8 cellular contexts compared by ENCODE assay signal in genomic region chr1:175373786-175374623, GRCh38.
DNase-seq lines count a peak whose midpoint lies in the region; ATAC-seq and TF ChIP-seq lines count a peak whose summit lies in the region.

No MANE protein-coding gene starts in this region.

- H3K4me3 Mint-ChIP-seq in stimulated activated naive B cell treated with anti-CD40 and anti-IgM and Interleukin-4, amounts not matched to agents 10 μg/mL and 1 μg/mL and 100 μg/mL, for 72 hours: no peak overlapping the region
- H3K4me3 Mint-ChIP-seq in effector memory CD8-positive, alpha-beta T cell: no peak overlapping the region

- H3K36me3 Mint-ChIP-seq in stimulated activated naive B cell treated with anti-CD40 and anti-IgM and Interleukin-4, amounts not matched to agents 10 μg/mL and 1 μg/mL and 100 μg/mL, for 72 hours: no peaks in the 10 kb centered on the region
- H3K36me3 Mint-ChIP-seq in effector memory CD8-positive, alpha-beta T cell (ENCODE audit: insufficient read depth): no peaks in the 10 kb centered on the region

- CTCF ChIA-PET in GM10248 (lab: Yijun Ruan, JAX): interaction anchor here (0.6 to 3.7 kb wide), 22 partner anchors 8 to 1318 kb away, joined by 3 to 29 read pairs (median 3); no protein-coding TSS in a partner anchor

- peak; percentile 73 to 74 for ATAC-seq in stimulated activated naive B cell treated with anti-CD40 and anti-IgM and Interleukin-4, amounts not matched to agents 10 μg/mL and 1 μg/mL and 100 μg/mL, for 72 hours (replicated peaks)
- no peak for ATAC-seq in effector memory CD8-positive, alpha-beta T cell (replicated peaks)

- peaks cover 0 to 2% of the 10 kb centered on the region in 2 donors for H3K4me1 Mint-ChIP-seq in stimulated activated naive B cell treated with anti-CD40 and anti-IgM and Interleukin-4, amounts not matched to agents 10 μg/mL and 1 μg/mL and 100 μg/mL, for 72 hours
- no peaks in the 10 kb centered on the region for H3K4me1 Mint-ChIP-seq in effector memory CD8-positive, alpha-beta T cell (ENCODE audit: low read depth in 2 of 2)

- H3K27me3 Mint-ChIP-seq in stimulated activated naive B cell treated with anti-CD40 and anti-IgM and Interleukin-4, amounts not matched to agents 10 μg/mL and 1 μg/mL and 100 μg/mL, for 72 hours: peaks cover 17 to 38% of the 10 kb centered on the region in 2 donors
- peaks cover 34 to 38% of the 10 kb centered on the region in 2 donors for H3K27me3 Mint-ChIP-seq in effector memory CD8-positive, alpha-beta T cell

- no peaks in the 10 kb centered on the region for H3K9me3 Mint-ChIP-seq in stimulated activated naive B cell treated with anti-CD40 and anti-IgM and Interleukin-4, amounts not matched to agents 10 μg/mL and 1 μg/mL and 100 μg/mL, for 72 hours
- H3K9me3 Mint-ChIP-seq in effector memory CD8-positive, alpha-beta T cell: no peaks in the 10 kb centered on the region

- peak; percentile 76 for TF ChIP-seq CTCF in GM10248 (IDR thresholded peaks at IDR 0.05; ENCODE audit: control extremely low read depth, extremely low read depth, low read depth, missing control alignments)

- DNase-seq in AG08395 (ENCODE audit: low spot score): peak; percentile 13
- DNase-seq in GM10248 (ENCODE audit: extremely low spot score): peak; percentile 58
- DNase-seq in KBM-7: peak; percentile 38
- peak; percentile 44 to 45 for DNase-seq in activated T-cell treated with anti-CD3 and anti-CD28 coated beads, Interleukin-2, amount 50 U/mL, for 48 hours
- peak; percentile 18 for DNase-seq in hepatic stellate cell (ENCODE audit: low spot score)
- no peak for DNase-seq in stimulated activated naive B cell treated with anti-CD40 and anti-IgM and Interleukin-4, amounts not matched to agents 10 μg/mL and 1 μg/mL and 100 μg/mL, for 72 hours
- DNase-seq in HCEC 1CT: no peak
- no peak for DNase-seq in effector memory CD8-positive, alpha-beta T cell

- POLR2A ChIA-PET in GM10248 (lab: Yijun Ruan, JAX): no interaction called here

- in situ Hi-C loops in KBM-7 (cut with MboI; ENCODE audit: low pct_unique_long_range_greater_than_20kb, low sequenced_read_pairs): loop anchor here (25.0 kb wide), 1 partner anchor 688 kb away; no protein-coding TSS in a partner anchor

- H3K27ac Mint-ChIP-seq in stimulated activated naive B cell treated with anti-CD40 and anti-IgM and Interleukin-4, amounts not matched to agents 10 μg/mL and 1 μg/mL and 100 μg/mL, for 72 hours: no peak overlapping the region
- H3K27ac Mint-ChIP-seq in effector memory CD8-positive, alpha-beta T cell: no peak overlapping the region

Comparison
In these comparisons a context has a peak if more than half of its experiments do, and no peak if none do; other contexts are left out.
1. DNase-seq: peak in AG08395 (single experiment), GM10248 (single experiment), KBM-7 (single experiment), activated T-cell treated with anti-CD3 and anti-CD28 coated beads, Interleukin-2, amount 50 U/mL, for 48 hours (2 of 2) and hepatic stellate cell (single experiment); none in stimulated activated naive B cell treated with anti-CD40 and anti-IgM and Interleukin-4, amounts not matched to agents 10 μg/mL and 1 μg/mL and 100 μg/mL, for 72 hours (single experiment), HCEC 1CT (single experiment) and effector memory CD8-positive, alpha-beta T cell (0 of 3).